In genomic region chr20:46677608-46678007, GRCh38 we compare ENCODE assay signal across 34 cellular contexts. TPM values are rescaled to one million over a fixed set of nuclear protein-coding genes. Genes with fewer than 3 reads are reported as not detected.
"Had no signal": no experiment of that assay in that cellular context is flagged by ENCODE, and none has a peak within 500 bp of the region (broad histone marks: within the 10 kb centered on the region; RNA-seq: fewer than 3 reads in every experiment).

No MANE protein-coding gene starts in this region.

- ATAC-seq: activated CD8-positive, alpha-beta T cell treated with anti-CD3 and anti-CD28 coated beads for 36 hours; activated naive CD4-positive, alpha-beta T cell treated with anti-CD3 and anti-CD28 coated beads, Interleukin-2, amount 50 U/mL, for 72 hours; activated T-cell treated with anti-CD3 and anti-CD28 coated beads, Interleukin-2, amount 50 U/mL, for 4 hours; activated T-cell treated with anti-CD3 and anti-CD28 coated beads, Interleukin-2, amount 50 U/mL, for 72 hours; activated T-helper 17 cell treated with anti-CD3 and anti-CD28 coated beads, Interleukin-2, amount 50 U/mL, for 72 hours had no signal

- H3K27ac ChIP-seq: adrenal gland, cardiac muscle cell, VCaP had no signal

- H3K4me3 ChIP-seq: adrenal gland, cardiac muscle cell had no signal

- FAIRE-seq: bronchial epithelial cell, TTC549 had no signal

- H3K36me3 ChIP-seq: adrenal gland, cardiac muscle cell had no signal

- H3K9me3 ChIP-seq: adrenal gland had no signal

- DNase-seq: activated B cell treated with CpG ODN at 0.5 μM for 24 hours; activated CD4-positive, alpha-beta memory T cell treated with anti-CD3 and anti-CD28 coated beads for 36 hours; activated CD4-positive, alpha-beta T cell treated with anti-CD3 and anti-CD28 coated beads for 4 hours; activated CD4-positive, alpha-beta T cell treated with anti-CD3 and anti-CD28 coated beads, Interleukin-2, amount 10 ng/mL, durations not matched to agents 24 days and 14 days; activated CD4-positive, alpha-beta T cell treated with anti-CD3 and anti-CD28 coated beads, Interleukin-2, amount 50 U/mL, for 1 hour; activated CD4-positive, alpha-beta T cell treated with anti-CD3 and anti-CD28 coated beads, Interleukin-2, amount 50 U/mL, for 4 hours; activated CD4-positive, CD25-positive, alpha-beta regulatory T cell treated with anti-CD3 and anti-CD28 coated beads, Interleukin-2, amount 50 U/mL, for 72 hours; activated CD8-positive, alpha-beta T cell treated with anti-CD3 and anti-CD28 coated beads for 36 hours; activated effector memory CD4-positive, alpha-beta T cell treated with anti-CD3 and anti-CD28 coated beads, Interleukin-2, amount 50 U/mL, for 16 hours; activated gamma-delta T cell treated with Interleukin-2 at 50 U/mL for 16 hours; activated naive CD4-positive, alpha-beta T cell; activated naive CD4-positive, alpha-beta T cell treated with anti-CD3 and anti-CD28 coated beads for 36 hours; activated naive CD4-positive, alpha-beta T cell treated with anti-CD3 and anti-CD28 coated beads, Interleukin-2, amount 50 U/mL, for 16 hours; activated naive CD8-positive, alpha-beta T cell treated with anti-CD3 and anti-CD28 coated beads for 36 hours; activated T-cell treated with anti-CD3 and anti-CD28 coated beads for 4 hours; activated T-cell treated with anti-CD3 and anti-CD28 coated beads, Interleukin-2, amount 50 U/mL, for 1 hour; activated T-cell treated with anti-CD3 and anti-CD28 coated beads, Interleukin-2, amount 50 U/mL, for 4 hours; activated T-cell treated with anti-CD3 and anti-CD28 coated beads, Interleukin-2, amount 50 U/mL, for 72 hours; adrenal gland; amniotic stem cell; aorta; caudate nucleus; cerebellar nuclear complex; T-helper 1 cell; T-helper 2 cell; T-helper 9 cell had no signal

- H3K27me3 ChIP-seq: adrenal gland, cardiac muscle cell had no signal

RNA-seq across cellular contexts. Expression of gene SLC13A3, which starts 26.3 kb away (rescaled TPM):
- total RNA-seq: activated CD4-positive, alpha-beta T cell treated with anti-CD3 and anti-CD28 coated beads, Interleukin-2, amount 10 ng/mL, durations not matched to agents 24 days and 14 days; activated CD8-positive, alpha-beta memory T cell treated with anti-CD3 and anti-CD28 coated beads for 36 hours; activated CD8-positive, alpha-beta T cell treated with anti-CD3 and anti-CD28 coated beads for 36 hours; activated naive CD4-positive, alpha-beta T cell treated with anti-CD3 and anti-CD28 coated beads for 36 hours; activated naive CD4-positive, alpha-beta T cell treated with anti-CD3 and anti-CD28 coated beads, Interleukin-2, amount 50 U/mL, for 72 hours; activated naive CD8-positive, alpha-beta T cell treated with anti-CD3 and anti-CD28 coated beads for 36 hours; activated T-helper 1 cell treated with anti-CD3 and anti-CD28 coated beads, Interleukin-12 subunit alpha, Interleukin-12 subunit beta, Interleukin-2, Interleukin-4 antibody, amounts not matched to agents 30 ng/mL and 10 ng/mL and 1 ng/mL, durations not matched to agents 14 hours and 24 hours and 36 hours; activated T-helper 17 cell treated with anti-CD3 and anti-CD28 coated beads, Interleukin-2, amount 50 U/mL, for 72 hours had no signal

RNA-seq across cellular contexts. Expression of gene SLC2A10, which starts 31.8 kb away (rescaled TPM):
- total RNA-seq: activated B cell treated with CpG ODN at 0.5 μM for 24 hours; activated CD4-positive, alpha-beta memory T cell treated with anti-CD3 and anti-CD28 coated beads for 36 hours; activated CD4-positive, alpha-beta T cell treated with anti-CD3 and anti-CD28 coated beads, Interleukin-2, amount 10 ng/mL, durations not matched to agents 24 days and 14 days; activated CD8-positive, alpha-beta T cell treated with anti-CD3 and anti-CD28 coated beads for 36 hours; activated naive CD4-positive, alpha-beta T cell treated with anti-CD3 and anti-CD28 coated beads for 36 hours; activated T-cell treated with anti-CD3 and anti-CD28 coated beads, Interleukin-2, amount 50 U/mL, for 4 hours; activated T-helper 1 cell treated with anti-CD3 and anti-CD28 coated beads, Interleukin-12 subunit alpha, Interleukin-12 subunit beta, Interleukin-2, Interleukin-4 antibody, amounts not matched to agents 30 ng/mL and 10 ng/mL and 1 ng/mL, durations not matched to agents 14 hours and 24 hours and 36 hours; activated T-helper 17 cell treated with anti-CD3 and anti-CD28 coated beads, Interleukin-2, amount 50 U/mL, for 72 hours had no signal
